1 cellular context compared by ENCODE assay signal in genomic region chr2:46394649-46395510, GRCh38.
TF ChIP-seq lines count a peak whose summit lies in the region.

No MANE protein-coding gene starts in this region.

TF ChIP-seq in HepG2, 621 proteins besides CTCF, POLR2A, EP300 and RAD21 (continued from another document and continues in another):
- TF ChIP-seq FOXO4 (CRISPR knock-in tag; conservative IDR thresholded peaks at IDR 0.05) (0 out of 2 replicates have a peak, but pooled peaks have one; percentile 83), ZNF552 (CRISPR knock-in tag; IDR thresholded peaks at IDR 0.05; ENCODE audit: borderline replicate concordance) (no peak), SIX1 (CRISPR knock-in tag; IDR thresholded peaks at IDR 0.05; ENCODE audit: borderline replicate concordance) (peak; percentile 71), HDAC1 (CRISPR knock-in tag; IDR thresholded peaks at IDR 0.05) (peak; percentile 76; the same call in 1 of the 2 replicates), ZNF619 (CRISPR knock-in tag; IDR thresholded peaks at IDR 0.05) (no peak), KDM4B (CRISPR knock-in tag; IDR thresholded peaks at IDR 0.05) (peak; percentile 54; the same call in 1 of the 2 replicates), ZFP36L2 (CRISPR knock-in tag; IDR thresholded peaks at IDR 0.05) (no peak), NFE2 (CRISPR knock-in tag; IDR thresholded peaks at IDR 0.05) (no peak), ELF1 (CRISPR knock-in tag; IDR thresholded peaks at IDR 0.05) (peak; percentile 42; the same call in 1 of the 2 replicates), KMT2B (CRISPR knock-in tag; IDR thresholded peaks at IDR 0.05) (no peak; the same call in 1 of the 2 replicates), ZMAT3 (CRISPR knock-in tag; conservative IDR thresholded peaks at IDR 0.05) (no peak), MYPOP (CRISPR knock-in tag; IDR thresholded peaks at IDR 0.05) (peak; percentile 80; the same call in 1 of the 2 replicates), HNF1A (IDR thresholded peaks at IDR 0.05; ENCODE audit: low read depth) (0 out of 2 replicates have a peak, but pooled peaks have one; percentile 22), HNF1A (CRISPR knock-in tag; IDR thresholded peaks at IDR 0.05; ENCODE audit: borderline replicate concordance) (peak; percentile 65; the same call in 1 of the 2 replicates), HMG20B (CRISPR knock-in tag; conservative IDR thresholded peaks at IDR 0.05) (peak; percentile 92), ZMYM2 (CRISPR knock-in tag; IDR thresholded peaks at IDR 0.05) (no peak), ZBTB1 (CRISPR knock-in tag; IDR thresholded peaks at IDR 0.05; ENCODE audit: borderline replicate concordance) (no peak), ZNF17 (CRISPR knock-in tag; IDR thresholded peaks at IDR 0.05) (no peak), MBD4 (IDR thresholded peaks at IDR 0.05; ENCODE audit: borderline replicate concordance, low read length) (peak; percentile 78; the same call in 1 of the 2 replicates), NCOR1 (IDR thresholded peaks at IDR 0.05; ENCODE audit: borderline replicate concordance, low read length) (no peak; the same call in 1 of the 2 replicates), MBNL3 (CRISPR knock-in tag; conservative IDR thresholded peaks at IDR 0.05) (no peak), DDIT3 (CRISPR knock-in tag; IDR thresholded peaks at IDR 0.05) (no peak), ZBTB37 (CRISPR knock-in tag; IDR thresholded peaks at IDR 0.05) (no peak), SOX5 (CRISPR knock-in tag; IDR thresholded peaks at IDR 0.05; ENCODE audit: borderline replicate concordance) (peak; percentile 90), SALL1 (CRISPR knock-in tag; IDR thresholded peaks at IDR 0.05) (peak; percentile 68; the same call in 1 of the 2 replicates), NR2F2 (IDR thresholded peaks at IDR 0.05; ENCODE audit: borderline replicate concordance, low read depth) (peak; percentile 61; the same call in 1 of the 2 replicates), CEBPB (IDR thresholded peaks at IDR 0.05; ENCODE audit: borderline replicate concordance, low read depth, low read length) (peak; percentile 98), TBL1XR1 (IDR thresholded peaks at IDR 0.05; ENCODE audit: borderline replicate concordance, low read length, partially characterized antibody) (no peak), FOXK2 (IDR thresholded peaks at IDR 0.05) (peak; percentile 86), HHEX (CRISPR knock-in tag; IDR thresholded peaks at IDR 0.05) (peak; percentile 70), SAP130 (CRISPR knock-in tag; IDR thresholded peaks at IDR 0.05; ENCODE audit: low read depth) (peak; percentile 82), KDM6A (CRISPR knock-in tag; IDR thresholded peaks at IDR 0.05; ENCODE audit: low read depth) (peak; percentile 37; the same call in 1 of the 2 replicates), E2F5 (CRISPR knock-in tag; conservative IDR thresholded peaks at IDR 0.05) (no peak), ZNF644 (CRISPR knock-in tag; IDR thresholded peaks at IDR 0.05; ENCODE audit: low read depth) (0 out of 2 replicates have a peak, but pooled peaks have one; percentile 33), ZNF367 (CRISPR knock-in tag; IDR thresholded peaks at IDR 0.05; ENCODE audit: borderline replicate concordance) (no peak), TARDBP (CRISPR knock-in tag; IDR thresholded peaks at IDR 0.05) (peak; percentile 86), ARID2 (CRISPR knock-in tag; IDR thresholded peaks at IDR 0.05; ENCODE audit: borderline replicate concordance) (peak; percentile 72; the same call in 1 of the 2 replicates), IRX3 (CRISPR knock-in tag; IDR thresholded peaks at IDR 0.05; ENCODE audit: borderline replicate concordance, low read depth) (no peak), GATAD2A (CRISPR knock-in tag; IDR thresholded peaks at IDR 0.05) (peak; percentile 95), ZEB1 (IDR thresholded peaks at IDR 0.05; ENCODE audit: insufficient replicate concordance, low read depth) (peak; percentile 91), SMARCC2 (IDR thresholded peaks at IDR 0.05) (no peak), FOXK1 (CRISPR knock-in tag; IDR thresholded peaks at IDR 0.05; ENCODE audit: borderline replicate concordance, low read depth) (peak; percentile 66; the same call in 1 of the 2 replicates), SATB2 (CRISPR knock-in tag; IDR thresholded peaks at IDR 0.05) (no peak), ZNF549 (CRISPR knock-in tag; IDR thresholded peaks at IDR 0.05) (no peak), MEIS2 (CRISPR knock-in tag; IDR thresholded peaks at IDR 0.05) (no peak), ARNT2 (CRISPR knock-in tag; IDR thresholded peaks at IDR 0.05; ENCODE audit: low read depth) (0 out of 2 replicates have a peak, but pooled peaks have one; percentile 29), TBX2 (CRISPR knock-in tag; IDR thresholded peaks at IDR 0.05; ENCODE audit: borderline replicate concordance) (peak; percentile 85), ZNF709 (CRISPR knock-in tag; IDR thresholded peaks at IDR 0.05) (no peak), MAX (IDR thresholded peaks at IDR 0.05) (peak; percentile 43; the same call in 1 of the 2 replicates), ELF3 (CRISPR knock-in tag; IDR thresholded peaks at IDR 0.05) (peak; percentile 97), THRA (CRISPR knock-in tag; IDR thresholded peaks at IDR 0.05; ENCODE audit: borderline replicate concordance) (peak; percentile 30; the same call in 1 of the 2 replicates), BCL6 (CRISPR knock-in tag; IDR thresholded peaks at IDR 0.05) (peak; percentile 81), ZNF597 (CRISPR knock-in tag; IDR thresholded peaks at IDR 0.05) (no peak), ZC3H4 (CRISPR knock-in tag; IDR thresholded peaks at IDR 0.05; ENCODE audit: borderline replicate concordance) (no peak), ZNF3 (CRISPR knock-in tag; IDR thresholded peaks at IDR 0.05) (no peak), HNF1B (CRISPR knock-in tag; IDR thresholded peaks at IDR 0.05) (no peak), ZMYM3 (CRISPR knock-in tag; IDR thresholded peaks at IDR 0.05) (peak; percentile 23; the same call in 1 of the 2 replicates), KLF16 (CRISPR knock-in tag; IDR thresholded peaks at IDR 0.05) (no peak; a peak in 1 of 4 replicates), ZNF605 (CRISPR knock-in tag; IDR thresholded peaks at IDR 0.05) (0 out of 2 replicates have a peak, but pooled peaks have one; percentile 10)
